ENCODE assay signal across 1 cellular context in the genomic region with DNA sequence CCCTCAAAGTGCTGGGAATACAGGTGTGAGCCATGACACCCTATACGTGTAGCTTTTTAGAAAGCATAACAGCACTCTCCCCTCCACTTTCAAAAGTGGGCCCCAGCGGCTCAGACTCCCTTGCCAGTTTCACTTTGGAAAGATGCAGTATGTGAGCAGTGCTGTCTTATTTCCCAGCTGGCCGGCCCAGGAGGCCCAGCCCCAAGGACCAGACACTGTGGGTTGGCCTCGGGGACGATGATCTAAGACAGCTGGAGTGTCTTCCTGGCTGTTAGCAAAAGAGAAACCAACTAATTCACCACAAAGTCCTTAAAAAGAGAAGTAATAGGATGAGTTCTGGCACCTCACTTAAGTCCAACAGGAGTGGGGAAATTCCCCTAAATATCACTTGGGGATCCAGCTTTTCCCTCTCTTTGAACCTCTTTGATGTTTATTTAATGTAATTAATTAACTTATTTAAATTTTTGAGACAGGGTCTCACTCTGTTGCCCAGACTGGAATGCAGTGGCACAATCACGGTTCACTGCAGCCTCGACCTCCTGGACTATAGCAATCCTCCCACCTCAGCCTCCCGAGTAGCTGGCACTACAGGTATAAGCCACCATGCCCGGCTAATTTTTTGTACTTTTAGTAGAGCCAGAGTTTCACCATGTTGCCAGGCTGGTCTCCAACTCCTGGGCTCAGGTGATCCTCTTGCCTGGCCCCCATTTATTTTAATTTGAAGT.
TF ChIP-seq lines count a peak whose summit lies in the region.

No MANE protein-coding gene starts in this region.

TF ChIP-seq in K562, 482 proteins besides CTCF, POLR2A, EP300 and RAD21 (continued from another document):
- TF ChIP-seq, protein P1, sequence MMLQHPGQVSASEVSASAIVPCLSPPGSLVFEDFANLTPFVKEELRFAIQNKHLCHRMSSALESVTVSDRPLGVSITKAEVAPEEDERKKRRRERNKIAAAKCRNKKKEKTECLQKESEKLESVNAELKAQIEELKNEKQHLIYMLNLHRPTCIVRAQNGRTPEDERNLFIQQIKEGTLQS (IDR thresholded peaks at IDR 0.05), result peak; percentile 72; the same call in 1 of the 2 replicates
- TF ChIP-seq, protein P1 (CRISPR knock-in tag; conservative IDR thresholded peaks at IDR 0.05), result no peak
- TF ChIP-seq, protein P2, sequence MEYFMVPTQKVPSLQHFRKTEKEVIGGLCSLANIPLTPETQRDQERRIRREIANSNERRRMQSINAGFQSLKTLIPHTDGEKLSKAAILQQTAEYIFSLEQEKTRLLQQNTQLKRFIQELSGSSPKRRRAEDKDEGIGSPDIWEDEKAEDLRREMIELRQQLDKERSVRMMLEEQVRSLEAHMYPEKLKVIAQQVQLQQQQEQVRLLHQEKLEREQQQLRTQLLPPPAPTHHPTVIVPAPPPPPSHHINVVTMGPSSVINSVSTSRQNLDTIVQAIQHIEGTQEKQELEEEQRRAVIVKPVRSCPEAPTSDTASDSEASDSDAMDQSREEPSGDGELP (CRISPR knock-in tag; IDR thresholded peaks at IDR 0.05; ENCODE audit: borderline replicate concordance), result peak; percentile 76; the same call in 1 of the 2 replicates
- no peak for TF ChIP-seq DPF2 (IDR thresholded peaks at IDR 0.05)
- TF ChIP-seq CEBPG (CRISPR knock-in tag; IDR thresholded peaks at IDR 0.05), result no peak
- TF ChIP-seq CEBPG (tag; conservative IDR thresholded peaks at IDR 0.05 in 1 of 2, IDR thresholded peaks at IDR 0.05 in 1 of 2), result peak; percentile 49 to 56; a peak in 2 of 4 replicates
- TF ChIP-seq ESRRA (IDR thresholded peaks at IDR 0.05; ENCODE audit: borderline replicate concordance, low read depth), result no peak
TF ChIP-seq in K562: peak in this region for 9.
